In genomic region chr17:45753645-45754225, GRCh38 we compare ENCODE assay signal across 29 cellular contexts. TPM values are rescaled to one million over a fixed set of nuclear protein-coding genes. Genes with fewer than 3 reads are reported as not detected.
"Had no signal": no experiment of that assay in that cellular context is flagged by ENCODE, and none has a peak within 500 bp of the region (broad histone marks: within the 10 kb centered on the region; RNA-seq: fewer than 3 reads in every experiment).

No MANE protein-coding gene starts in this region.

- DNase-seq: activated CD4-positive, alpha-beta T cell treated with anti-CD3 and anti-CD28 coated beads, Interleukin-2, amount 10 ng/mL, durations not matched to agents 24 days and 14 days; activated CD4-positive, alpha-beta T cell treated with anti-CD3 and anti-CD28 coated beads, Interleukin-2, amount 50 U/mL, for 4 hours; activated CD8-positive, alpha-beta T cell treated with anti-CD3 and anti-CD28 coated beads for 36 hours; activated gamma-delta T cell; activated naive CD4-positive, alpha-beta T cell treated with Interleukin-2 at 50 U/mL for 16 hours; activated T-cell treated with anti-CD3 and anti-CD28 coated beads, Interleukin-2, amount 50 U/mL, for 24 hours; amniotic stem cell; aorta; brain microvascular endothelial cell; NCI-H1092 treated with DMSO at 0.1 percent for 48 hours; NCI-H1417; NCI-H146; NCI-H187; NCI-H2029 treated with DMSO at 0.1 percent for 48 hours; NCI-H2107; NCI-H2171; NCI-H510A; NCI-H526; NCI-H748 treated with DMSO at 0.1 percent for 48 hours; NK-92 treated with Interleukin-12 subunit alpha and Interleukin-12 subunit beta, amount 100 ng/mL, for 24 hours; PC-3; Peyer's patch; RPMI8226; SHP77 treated with DMSO at 0.1 percent for 48 hours; SK-N-SH had no signal

- H3K36me3 ChIP-seq: brain microvascular endothelial cell, Peyer's patch, SJSA1 had no signal

- H3K4me3 ChIP-seq: K562, Peyer's patch, SJSA1 had no signal

- H3K27me3 ChIP-seq: brain microvascular endothelial cell, Peyer's patch had no signal

- H3K4me1 ChIP-seq: Peyer's patch, SJSA1 had no signal

- H3K9me3 ChIP-seq: Peyer's patch, SJSA1, SK-N-SH had no signal

- H3K27ac ChIP-seq: brain microvascular endothelial cell, Peyer's patch, SJSA1 had no signal

- ATAC-seq: activated CD8-positive, alpha-beta T cell treated with anti-CD3 and anti-CD28 coated beads for 36 hours; K562; PC-3 had no signal

RNA-seq across cellular contexts. Expression of gene CRHR1, which starts 30.4 kb away (rescaled TPM):
- total RNA-seq: activated CD4-positive, alpha-beta T cell treated with anti-CD3 and anti-CD28 coated beads, Interleukin-2, amount 10 ng/mL, durations not matched to agents 24 days and 14 days; activated CD8-positive, alpha-beta T cell treated with anti-CD3 and anti-CD28 coated beads for 36 hours; activated T-helper 2 cell treated with anti-CD3 and anti-CD28 coated beads, Interferon-gamma antibody, Interleukin-2, Interleukin-4, amounts not matched to agents 10 μg/mL and 5 μg/mL and 100 μg/mL, durations not matched to agents 14 hours and 24 hours and 36 hours; aorta; K562; M059J; PC-3; SJSA1 had no signal
- polyA plus RNA-seq: aorta had no signal
